In genomic region chr17:74152591-74153455, GRCh38 we compare ENCODE assay signal across 18 cellular contexts. TPM values are rescaled to one million over a fixed set of nuclear protein-coding genes. Genes with fewer than 3 reads are reported as not detected.
DNase-seq lines count a peak whose midpoint lies in the region; ATAC-seq and TF ChIP-seq lines count a peak whose summit lies in the region.
"Had no signal": no experiment of that assay in that cellular context is flagged by ENCODE, and none has a peak within 500 bp of the region (broad histone marks: within the 10 kb centered on the region; RNA-seq: fewer than 3 reads in every experiment).

No MANE protein-coding gene starts in this region.

- ATAC-seq in RWPE2 (ENCODE audit: low read depth) (peak; percentile 23; the same call in 1 of the 3 replicates), sciatic nerve (no peak)

- intact Hi-C loops in sciatic nerve (cut with DNase I), result no loop called here

- H3K27me3 ChIP-seq in RWPE2 (ENCODE audit: insufficient read depth, poor library complexity, severe bottlenecking) (peaks cover 2% of the 10 kb centered on the region), right atrium auricular region (no peaks in the 10 kb centered on the region)
- H3K27me3 ChIP-seq: ovary, testis had no signal

- H3K27ac ChIP-seq in RWPE2 (ENCODE audit: poor library complexity, severe bottlenecking) (no peak overlapping the region), right atrium auricular region (no peak overlapping the region)
- H3K27ac ChIP-seq: HL-60, ovary, testis had no signal

- DNase-seq in A172 (ENCODE audit: low spot score) (peak; percentile 51), DMS 273 (lab: John Stamatoyannopoulos, UW; ENCODE audit: unreplicated experiment) (peak; percentile 94), RWPE2 (ENCODE audit: low spot score) (peak; percentile 41), islet precursor cell (peak; percentile 91), sciatic nerve (ENCODE audit: low spot score) (no peak), right atrium auricular region (ENCODE audit: low spot score) (no peak)
- DNase-seq in central memory CD4-positive, alpha-beta T cell, result no peak
- no peak for DNase-seq in stimulated activated naive CD4-positive, alpha-beta T cell (lab: John Stamatoyannopoulos, UW)
- DNase-seq: activated CD4-positive, CD25-positive, alpha-beta regulatory T cell treated with anti-CD3 and anti-CD28 coated beads, Interleukin-2, amount 50 U/mL, for 72 hours; aorta; foreskin fibroblast; KG1; NCI-H1048; ovary; stimulated activated CD4-positive, alpha-beta T cell treated with anti-CD3 and anti-CD28 coated beads, Interleukin-4, amount 100 ng/mL, for 1 hour; T1000; testis had no signal

- H3K36me3 ChIP-seq in RWPE2 (ENCODE audit: low read depth) (no peaks in the 10 kb centered on the region), right atrium auricular region (no peaks in the 10 kb centered on the region)
- H3K36me3 ChIP-seq: ovary had no signal

- H3K4me1 ChIP-seq in RWPE2 (ENCODE audit: insufficient read depth, poor library complexity, severe bottlenecking) (no peaks in the 10 kb centered on the region), right atrium auricular region (no peaks in the 10 kb centered on the region)
- H3K4me1 ChIP-seq: testis had no signal

- H3K9me3 ChIP-seq in RWPE2 (ENCODE audit: severe bottlenecking) (no peaks in the 10 kb centered on the region), right atrium auricular region (peaks cover 0 to 6% of the 10 kb centered on the region in 2 donors)
- H3K9me3 ChIP-seq: ovary, testis had no signal

- TF ChIP-seq CTCF in RWPE2 (IDR thresholded peaks at IDR 0.05; ENCODE audit: poor library complexity, severe bottlenecking) (no peak), right atrium auricular region (IDR thresholded peaks at IDR 0.05) (no peak)

- H3K4me3 ChIP-seq in RWPE2 (ENCODE audit: severe bottlenecking) (no peak overlapping the region), right atrium auricular region (no peak overlapping the region)
- H3K4me3 ChIP-seq: ovary, testis had no signal

RNA-seq across cellular contexts. Expression of gene RPL38, which starts 50.7 kb away (rescaled TPM):
- 351 and 1,058 TPM in 2 replicates for total RNA-seq in A172 (2014; rRNA removed; shearing (Covaris generic))
- 796 TPM for total RNA-seq in sciatic nerve
- total RNA-seq in right atrium auricular region, result 100 to 1,000 TPM; 212 to 310 TPM

Comparison
In these comparisons a context has a peak if more than half of its experiments do, and no peak if none do; other contexts are left out.
1. DNase-seq: peak in A172 (single experiment), DMS 273 (single experiment), RWPE2 (single experiment) and islet precursor cell (single experiment); none in sciatic nerve (single experiment), central memory CD4-positive, alpha-beta T cell (single experiment), stimulated activated naive CD4-positive, alpha-beta T cell (0 of 6) and right atrium auricular region (single experiment).